In genomic region chr13:48158290-48158689, GRCh38 we compare ENCODE assay signal across 10 cellular contexts.
DNase-seq lines count a peak whose midpoint lies in the region; ATAC-seq and TF ChIP-seq lines count a peak whose summit lies in the region.
"Had no signal": no experiment of that assay in that cellular context is flagged by ENCODE, and none has a peak within 500 bp of the region (broad histone marks: within the 10 kb centered on the region; RNA-seq: fewer than 3 reads in every experiment).

No MANE protein-coding gene starts in this region.

- peaks cover 1% of the 10 kb centered on the region for H3K36me3 Mint-ChIP-seq in activated CD8-positive, alpha-beta memory T cell treated with anti-CD3 and anti-CD28 coated beads, Interleukin-2, amount 10 ng/mL, durations not matched to agents 7 days and 5 days
- H3K36me3 Mint-ChIP-seq in dendritic cell treated with granulocyte-macrophage colony-stimulating factor and Interleukin-4, amounts not matched to agents 40 ng/mL and 50 ng/mL, for 4 days (ENCODE audit: low read depth) = no peaks in the 10 kb centered on the region

- intact Hi-C loops in dendritic cell treated with granulocyte-macrophage colony-stimulating factor and Interleukin-4, amounts not matched to agents 40 ng/mL and 50 ng/mL, for 4 days (cut with micrococcal nuclease) = loop anchor here (5.0 kb wide), 1 partner anchor 34 kb away; no protein-coding TSS in a partner anchor
- intact Hi-C loops in stomach (cut with DNase I; ENCODE audit: low total_unique reads) (no loop called here), left ventricle myocardium superior (cut with micrococcal nuclease) (no loop called here)

- no peaks in the 10 kb centered on the region for H3K9me3 Mint-ChIP-seq in activated CD8-positive, alpha-beta memory T cell treated with anti-CD3 and anti-CD28 coated beads, Interleukin-2, amount 10 ng/mL, durations not matched to agents 7 days and 5 days (ENCODE audit: low read depth)
- no peaks in the 10 kb centered on the region for H3K9me3 Mint-ChIP-seq in dendritic cell treated with granulocyte-macrophage colony-stimulating factor and Interleukin-4, amounts not matched to agents 40 ng/mL and 50 ng/mL, for 4 days

- no peak for TF ChIP-seq CTCF in stomach (IDR thresholded peaks at IDR 0.05)

- peaks cover 50% of the 10 kb centered on the region for H3K4me1 Mint-ChIP-seq in activated CD8-positive, alpha-beta memory T cell treated with anti-CD3 and anti-CD28 coated beads, Interleukin-2, amount 10 ng/mL, durations not matched to agents 7 days and 5 days
- peaks cover 83% of the 10 kb centered on the region for H3K4me1 Mint-ChIP-seq in dendritic cell treated with granulocyte-macrophage colony-stimulating factor and Interleukin-4, amounts not matched to agents 40 ng/mL and 50 ng/mL, for 4 days (ENCODE audit: low read depth)

- H3K27ac Mint-ChIP-seq in activated CD8-positive, alpha-beta memory T cell treated with anti-CD3 and anti-CD28 coated beads, Interleukin-2, amount 10 ng/mL, durations not matched to agents 7 days and 5 days = peak overlapping the region; percentile 52
- H3K27ac Mint-ChIP-seq in dendritic cell treated with granulocyte-macrophage colony-stimulating factor and Interleukin-4, amounts not matched to agents 40 ng/mL and 50 ng/mL, for 4 days = peak overlapping the region; percentile 88
- H3K27ac Mint-ChIP-seq: B cell had no signal

- TF ChIP-seq EP300 in stomach (IDR thresholded peaks at IDR 0.05) = no peak

- H3K4me3 Mint-ChIP-seq in activated CD8-positive, alpha-beta memory T cell treated with anti-CD3 and anti-CD28 coated beads, Interleukin-2, amount 10 ng/mL, durations not matched to agents 7 days and 5 days = no peak overlapping the region
- peak overlapping the region; percentile 38 for H3K4me3 Mint-ChIP-seq in dendritic cell treated with granulocyte-macrophage colony-stimulating factor and Interleukin-4, amounts not matched to agents 40 ng/mL and 50 ng/mL, for 4 days
- H3K4me3 Mint-ChIP-seq: B cell had no signal

- H3K4me3 ChIP-seq in stomach = no peak overlapping the region

- no peak for ATAC-seq in activated CD8-positive, alpha-beta memory T cell treated with anti-CD3 and anti-CD28 coated beads, Interleukin-2, amount 10 ng/mL, durations not matched to agents 7 days and 5 days
- ATAC-seq in left ventricle myocardium superior = no peak

- no peaks in the 10 kb centered on the region for H3K36me3 ChIP-seq in stomach

- H3K27me3 ChIP-seq in stomach = no peaks in the 10 kb centered on the region

- no peak for DNase-seq in activated CD8-positive, alpha-beta memory T cell treated with anti-CD3 and anti-CD28 coated beads, Interleukin-2, amount 10 ng/mL, durations not matched to agents 7 days and 5 days
- no peak for DNase-seq in activated CD8-positive, alpha-beta memory T cell treated with anti-CD3 and anti-CD28 coated beads, Interleukin-2, amount 50 U/mL, for 48 hours
- DNase-seq in HT-29 (ENCODE audit: low spot score) = peak; percentile 52
- no peak for DNase-seq in stomach
- DNase-seq in left ventricle myocardium superior = no peak
- DNase-seq in activated gamma-delta T cell treated with Interleukin-2 at 50 U/mL for 16 hours = no peak
- DNase-seq in stimulated activated CD8-positive, alpha-beta memory T cell treated with anti-CD3 and anti-CD28 coated beads, Interleukin-4, amount 100 ng/mL, for 48 hours = no peak
- DNase-seq: SIG-M5 had no signal

- H3K27me3 Mint-ChIP-seq in activated CD8-positive, alpha-beta memory T cell treated with anti-CD3 and anti-CD28 coated beads, Interleukin-2, amount 10 ng/mL, durations not matched to agents 7 days and 5 days = no peaks in the 10 kb centered on the region
- no peaks in the 10 kb centered on the region for H3K27me3 Mint-ChIP-seq in dendritic cell treated with granulocyte-macrophage colony-stimulating factor and Interleukin-4, amounts not matched to agents 40 ng/mL and 50 ng/mL, for 4 days

- CTCF ChIA-PET in activated CD8-positive, alpha-beta memory T cell treated with anti-CD3 and anti-CD28 coated beads, Interleukin-2, amount 10 ng/mL, durations not matched to agents 7 days and 5 days (lab: Charles Lee) = interaction anchor here (1.8 kb wide), 1 partner anchor 121 kb away, joined by 6 read pairs; the partner anchor contains the start of gene NUDT15

- WGBS in stomach, 5 donors = 33 to 67% (median 40%) methylated on average over 1 of the region's 1 CpG

- peak overlapping the region in 4 of 5 donors; percentile 24 to 80 (median 59) for H3K27ac ChIP-seq in stomach

- no peaks in the 10 kb centered on the region for H3K9me3 ChIP-seq in stomach

- TF ChIP-seq POLR2A in stomach (IDR thresholded peaks at IDR 0.05) = no peak

- peaks cover 0 to 62% (median 16%) of the 10 kb centered on the region in 4 donors for H3K4me1 ChIP-seq in stomach
